In genomic region chr2:218406209-218406948, GRCh38 we compare ENCODE assay signal across 8 cellular contexts.
A peak's percentile ranks its signal among the peaks of the same experiment; 100 is the strongest.
DNase-seq lines count a peak whose midpoint lies in the region; ATAC-seq and TF ChIP-seq lines count a peak whose summit lies in the region.

No MANE protein-coding gene starts in this region.

- peak overlapping the region; percentile 94 for H3K27ac ChIP-seq in muscle layer of colon (ENCODE audit: low read depth, low read length)

- DNase-seq in DMS79 treated with DMSO at 0.1 percent for 48 hours (lab: John Stamatoyannopoulos, UW) (peak; percentile 97), KBM-7 (peak; percentile 92), OCI-M2 (lab: John Stamatoyannopoulos, UW; ENCODE audit: unreplicated experiment) (peak; percentile 72), erythroblast (lab: John Stamatoyannopoulos, UW) (peak; percentile 96 to 98)
- DNase-seq in activated T-cell treated with anti-CD3 and anti-CD28 coated beads, Interleukin-2, amount 50 U/mL, for 1 hour: peak; percentile 92
- peak; percentile 86 to 87 for DNase-seq in stimulated activated CD8-positive, alpha-beta memory T cell treated with anti-CD3 and anti-CD28 coated beads, Interleukin-7, amount 100 ng/mL, for 1 hour (ENCODE audit: low read depth in 2 of 2)

- no peaks in the 10 kb centered on the region for H3K27me3 ChIP-seq in muscle layer of colon (ENCODE audit: control insufficient read depth in 1 of 2, insufficient read depth in 2 of 2, low read length in 2 of 2)

- peak overlapping the region; percentile 61 to 75 for H3K4me3 ChIP-seq in muscle layer of colon (ENCODE audit: low read depth in 1 of 2, low read length in 2 of 2)

- peak overlapping the region; percentile 58 for H3K9ac ChIP-seq in muscle layer of colon (ENCODE audit: low read length)

- peaks cover 30% of the 10 kb centered on the region for H3K4me1 ChIP-seq in muscle layer of colon (ENCODE audit: insufficient read depth, low read length)

- H3K9me3 ChIP-seq in muscle layer of colon (ENCODE audit: low read length): no peaks in the 10 kb centered on the region

- peaks cover 36% of the 10 kb centered on the region for H3K36me3 ChIP-seq in muscle layer of colon (ENCODE audit: insufficient read depth, low read length)

- in situ Hi-C loops in KBM-7 (cut with MboI; ENCODE audit: low pct_unique_long_range_greater_than_20kb, low sequenced_read_pairs): no loop called here

- peak; percentile 57 for TF ChIP-seq POLR2A in erythroblast (IDR thresholded peaks at IDR 0.05; ENCODE audit: low read length)

- peak; percentile 76 for ATAC-seq in GM21723 (IDR thresholded peaks at IDR 0.05; ENCODE audit: unreplicated experiment)

Comparison
In these comparisons a context has a peak if more than half of its experiments do, and no peak if none do; other contexts are left out.
1. Peak in every context shown above with its lines: DNase-seq, ATAC-seq, H3K4me3 ChIP-seq and H3K27ac ChIP-seq.